ENCODE assay signal across 7 cellular contexts in the genomic region with DNA sequence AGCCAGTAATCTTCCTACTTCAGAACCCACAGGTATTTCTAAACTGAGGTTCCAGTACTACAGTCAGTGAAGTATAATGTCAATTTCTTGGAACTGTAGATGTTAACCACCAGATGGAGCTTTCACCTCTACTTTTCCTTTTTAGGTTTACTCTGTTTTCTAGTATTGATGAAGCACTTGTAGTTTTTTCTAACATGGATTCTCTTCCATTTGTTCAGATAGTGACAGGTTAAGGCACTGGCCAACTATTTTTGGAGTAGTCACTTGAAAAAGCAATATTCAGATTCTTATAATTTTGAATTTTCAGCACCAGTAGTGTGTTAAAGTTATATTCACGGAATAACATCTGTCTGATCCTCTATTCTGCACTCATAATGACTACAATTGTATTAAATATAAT. TPM values are rescaled to one million over a fixed set of nuclear protein-coding genes. Genes with fewer than 3 reads are reported as not detected.
DNase-seq lines count a peak whose midpoint lies in the region; ATAC-seq and TF ChIP-seq lines count a peak whose summit lies in the region.

No MANE protein-coding gene starts in this region.

- H3K9me3 ChIP-seq in stomach = no peaks in the 10 kb centered on the region

- no peaks in the 10 kb centered on the region for H3K27me3 Mint-ChIP-seq in endothelial cell (ENCODE audit: unreplicated experiment)

- 84 to 97% (median 90%) methylated on average over 1 of the region's 1 CpG for WGBS in stomach, 5 donors

- H3K36me3 ChIP-seq in GM06990 (ENCODE audit: control insufficient read depth, insufficient read depth, low read length) (no peaks in the 10 kb centered on the region), stomach (no peaks in the 10 kb centered on the region)

- intact Hi-C loops in stomach (cut with DNase I; ENCODE audit: low total_unique reads) = loop anchor here (10.0 kb wide), 1 partner anchor 57 kb away; no protein-coding TSS in a partner anchor

- peaks cover 8 to 18% (median 12%) of the 10 kb centered on the region in 4 donors for H3K4me1 ChIP-seq in stomach

- no peak overlapping the region for H3K4me3 ChIP-seq in GM06990 (replicated peaks; ENCODE audit: low read depth, low read length)
- H3K4me3 ChIP-seq in stomach = no peak overlapping the region

- no peak overlapping the region for H3K27ac ChIP-seq in stomach

- H3K9me3 Mint-ChIP-seq in endothelial cell (ENCODE audit: unreplicated experiment) = no peaks in the 10 kb centered on the region

- TF ChIP-seq POLR2A in stomach (IDR thresholded peaks at IDR 0.05) = no peak

- H3K27me3 ChIP-seq in GM06990 (replicated peaks; ENCODE audit: control insufficient read depth, insufficient read depth, low read length) (no peaks in the 10 kb centered on the region), stomach (no peaks in the 10 kb centered on the region)

- TF ChIP-seq CTCF in GM06990 (IDR thresholded peaks at IDR 0.05; ENCODE audit: insufficient read depth, low read length, poor library complexity, severe bottlenecking) (peak; percentile 43), endothelial cell (IDR thresholded peaks at IDR 0.05; ENCODE audit: unreplicated experiment) (peak; percentile 47), stomach (IDR thresholded peaks at IDR 0.05) (peak in 4 of 7 experiments; percentile 20 to 54 (median 34))

- H3K36me3 Mint-ChIP-seq in endothelial cell (ENCODE audit: low read depth, unreplicated experiment) = no peaks in the 10 kb centered on the region

- no peak overlapping the region for H3K4me3 Mint-ChIP-seq in endothelial cell (ENCODE audit: unreplicated experiment)

- peak; percentile 19 for ATAC-seq in HG02610 (IDR thresholded peaks at IDR 0.05; ENCODE audit: unreplicated experiment)

- no peak for TF ChIP-seq EP300 in stomach (IDR thresholded peaks at IDR 0.05)

- no peak for DNase-seq in GM06990 (ENCODE audit: extremely low read depth, insufficient read length)
- DNase-seq in NCI-H748 (lab: John Stamatoyannopoulos, UW; ENCODE audit: unreplicated experiment) = peak; percentile 54
- DNase-seq in endothelial cell (ENCODE audit: low spot score) = no peak
- no peak for DNase-seq in stomach
- no peak for DNase-seq in activated CD4-positive, alpha-beta T cell treated with anti-CD3 and anti-CD28 coated beads, Interleukin-2, amount 50 U/mL, for 48 hours
- no peak for DNase-seq in NK-92 (lab: John Stamatoyannopoulos, UW; ENCODE audit: unreplicated experiment)

- no peak overlapping the region for H3K27ac Mint-ChIP-seq in endothelial cell (ENCODE audit: unreplicated experiment)

- H3K4me1 Mint-ChIP-seq in endothelial cell (ENCODE audit: unreplicated experiment) = peaks cover 8% of the 10 kb centered on the region

RNA-seq across cellular contexts. Expression of gene SEC23A, which starts 4.6 kb away (rescaled TPM):
- total RNA-seq in endothelial cell (ENCODE audit: unreplicated experiment) = 44.1 TPM
- total RNA-seq in stomach = 100 to 1,000 TPM in 3 of 5 donors, 10 to 100 TPM in 2; 54.6 to 584 (median 171) TPM
- polyA plus RNA-seq in stomach = 10 to 100 TPM; 12.3 to 14.8 (median 14.4) TPM

RNA-seq across cellular contexts. Expression of gene GEMIN2, which starts 6.5 kb away (rescaled TPM):
- total RNA-seq in endothelial cell (ENCODE audit: unreplicated experiment) = 21.4 TPM
- total RNA-seq in stomach = 10 to 100 TPM in 2 of 5 donors, 1 to 10 TPM in 2, not detected in 1; 1.7 to 56.9 (median 12.6) TPM
- 10 to 100 TPM in 1 of 3 donors, 1 to 10 TPM in 2; 7.3 to 13.7 (median 8.0) TPM for polyA plus RNA-seq in stomach
